In the genomic region with DNA sequence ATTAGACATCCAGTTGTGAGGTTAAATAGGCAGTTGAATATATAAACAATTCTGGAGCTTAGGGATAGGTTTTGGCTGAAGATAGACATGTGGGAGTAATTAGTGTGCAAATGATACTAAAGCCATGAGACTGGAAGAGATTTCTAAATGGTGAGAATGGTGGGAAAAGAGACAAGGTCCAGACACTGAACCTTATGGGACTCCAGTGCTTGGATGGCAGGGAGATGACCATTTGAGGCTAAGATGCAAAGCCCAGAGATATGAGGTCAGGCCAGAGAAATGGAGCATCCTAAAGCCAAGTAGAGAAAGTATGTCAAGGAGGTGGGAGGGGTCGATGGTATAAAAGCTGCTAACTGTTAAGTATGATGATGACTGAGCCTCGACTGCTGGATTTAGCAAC, we compare ENCODE assay signal across 17 cellular contexts.
"Had no signal": no experiment of that assay in that cellular context is flagged by ENCODE, and none has a peak within 500 bp of the region (broad histone marks: within the 10 kb centered on the region; RNA-seq: fewer than 3 reads in every experiment).

No MANE protein-coding gene starts in this region.

- H3K27ac Mint-ChIP-seq: activated naive CD4-positive, alpha-beta T cell treated with anti-CD3 and anti-CD28 coated beads, Interleukin-2, amount 50 U/mL, for 72 hours; natural killer cell treated with Interleukin-12 subunit alpha and Interleukin-12 subunit beta and Interleukin-15 and Interleukin-18, amount 100 ng/mL, for 72 hours had no signal

- DNase-seq: activated CD4-positive, alpha-beta T cell treated with anti-CD3 and anti-CD28 coated beads for 1 hour; activated CD4-positive, alpha-beta T cell treated with anti-CD3 and anti-CD28 coated beads, Interleukin-2, amount 50 U/mL, for 1 hour; activated gamma-delta T cell treated with Interleukin-2 at 50 U/mL for 16 hours; activated T-cell treated with anti-CD3 and anti-CD28 coated beads, Interleukin-2, amount 50 U/mL, for 1 hour; adrenal gland; ovary; stimulated activated CD4-positive, alpha-beta T cell treated with anti-CD3 and anti-CD28 coated beads, Interleukin-12 subunit alpha, Interleukin-12 subunit beta, amount 100 ng/mL, for 4 hours; stimulated activated CD4-positive, alpha-beta T cell treated with anti-CD3 and anti-CD28 coated beads, Interleukin-4, amount 100 ng/mL, for 4 hours; stimulated activated naive CD8-positive, alpha-beta T cell treated with anti-CD3 and anti-CD28 coated beads, Interleukin-15, Interleukin-2, amounts not matched to agents 100 U/mL and 50 U/mL, for 24 hours; T-helper 1 cell; tibial artery had no signal

- H3K27ac ChIP-seq: adrenal gland, epithelial cell of prostate, neutrophil, prostate gland, tibial artery had no signal

- H3K9me3 ChIP-seq: adrenal gland, neutrophil, ovary, prostate gland, tibial artery had no signal

- H3K4me1 ChIP-seq: prostate gland, tibial artery had no signal

- H3K4me3 ChIP-seq: adrenal gland, coronary artery, ovary, prostate gland, tibial artery had no signal

- H3K27me3 ChIP-seq: adrenal gland, neutrophil, ovary, tibial artery had no signal

- ATAC-seq: activated naive CD4-positive, alpha-beta T cell treated with anti-CD3 and anti-CD28 coated beads, Interleukin-2, amount 50 U/mL, for 72 hours; natural killer cell treated with Interleukin-12 subunit alpha and Interleukin-12 subunit beta and Interleukin-15 and Interleukin-18, amount 100 ng/mL, for 72 hours; stimulated activated naive CD8-positive, alpha-beta T cell treated with anti-CD3 and anti-CD28 coated beads, Interleukin-15, Interleukin-2, amounts not matched to agents 100 U/mL and 50 U/mL, for 24 hours had no signal

- H3K27me3 Mint-ChIP-seq: natural killer cell treated with Interleukin-12 subunit alpha and Interleukin-12 subunit beta and Interleukin-15 and Interleukin-18, amount 100 ng/mL, for 72 hours had no signal

- H3K36me3 Mint-ChIP-seq: activated naive CD4-positive, alpha-beta T cell treated with anti-CD3 and anti-CD28 coated beads, Interleukin-2, amount 50 U/mL, for 72 hours; natural killer cell treated with Interleukin-12 subunit alpha and Interleukin-12 subunit beta and Interleukin-15 and Interleukin-18, amount 100 ng/mL, for 72 hours had no signal

- H3K36me3 ChIP-seq: adrenal gland, neutrophil, ovary, prostate gland, tibial artery had no signal

- H3K4me3 Mint-ChIP-seq: natural killer cell treated with Interleukin-12 subunit alpha and Interleukin-12 subunit beta and Interleukin-15 and Interleukin-18, amount 100 ng/mL, for 72 hours had no signal
